13 cellular contexts compared by ENCODE assay signal in genomic region chr17:32625971-32626370, GRCh38.
DNase-seq lines count a peak whose midpoint lies in the region; ATAC-seq, FAIRE-seq and TF ChIP-seq lines count a peak whose summit lies in the region.
"Had no signal": no experiment of that assay in that cellular context is flagged by ENCODE, and none has a peak within 500 bp of the region (broad histone marks: within the 10 kb centered on the region; RNA-seq: fewer than 3 reads in every experiment).

No MANE protein-coding gene starts in this region.

- DNase-seq in NCI-H1092 (lab: John Stamatoyannopoulos, UW) (peak; percentile 87), NCI-H2081 treated with DMSO at 0.1 percent for 48 hours (lab: John Stamatoyannopoulos, UW) (peak; percentile 83), body of pancreas (peak in 3 of 4 donors; percentile 6 to 23 (median 14)), pancreas (no peak), GDM1 (lab: John Stamatoyannopoulos, UW) (no peak), NOMO-1 treated with DMSO at 0.1 percent for 48 hours (lab: John Stamatoyannopoulos, UW; ENCODE audit: unreplicated experiment) (no peak)
- DNase-seq in activated CD8-positive, alpha-beta memory T cell treated with anti-CD3 and anti-CD28 coated beads, Interleukin-2, amount 50 U/mL, for 4 hours: no peak
- DNase-seq: activated CD4-positive, alpha-beta memory T cell treated with anti-CD3 and anti-CD28 coated beads for 36 hours; adrenal gland had no signal

- ATAC-seq in body of pancreas (no peak), pancreas (peak in 3 of 4 donors; percentile 39 to 53 (median 41)), GM21723 (IDR thresholded peaks at IDR 0.05; ENCODE audit: unreplicated experiment) (no peak)

- H3K9me3 ChIP-seq in body of pancreas: no peaks in the 10 kb centered on the region
- H3K9me3 ChIP-seq in pancreas: no peaks in the 10 kb centered on the region
- H3K9me3 ChIP-seq: adrenal gland, esophagus muscularis mucosa, thoracic aorta had no signal

- no peak for FAIRE-seq in pancreas (lab: Jason Lieb, UNC)
- FAIRE-seq: colon had no signal

- H3K27me3 ChIP-seq in body of pancreas (no peaks in the 10 kb centered on the region), pancreas (no peaks in the 10 kb centered on the region)
- H3K27me3 ChIP-seq: adrenal gland, esophagus muscularis mucosa had no signal

- intact Hi-C loops in body of pancreas (cut with DNase I) (no loop called here), pancreas (cut with DNase I) (no loop called here)

- TF ChIP-seq POLR2A in body of pancreas (IDR thresholded peaks at IDR 0.05): no peak

- TF ChIP-seq CTCF in body of pancreas (IDR thresholded peaks at IDR 0.05) (no peak), pancreas (IDR thresholded peaks at IDR 0.05) (no peak)

- H3K4me3 ChIP-seq in body of pancreas (no peak overlapping the region), pancreas (no peak overlapping the region)
- H3K4me3 ChIP-seq: adrenal gland, esophagus muscularis mucosa, thoracic aorta had no signal

- no peaks in the 10 kb centered on the region for H3K36me3 ChIP-seq in body of pancreas (replicated peaks in 1 of 2; ENCODE audit: insufficient read depth in 1 of 2, low read depth in 2 of 2)
- H3K36me3 ChIP-seq in pancreas: no peaks in the 10 kb centered on the region
- H3K36me3 ChIP-seq: adrenal gland, esophagus muscularis mucosa, thoracic aorta had no signal

- peaks cover 24% of the 10 kb centered on the region for H3K4me1 ChIP-seq in body of pancreas
- H3K4me1 ChIP-seq in pancreas: peaks cover 6 to 13% (median 8%) of the 10 kb centered on the region in 3 donors
- H3K4me1 ChIP-seq: esophagus muscularis mucosa had no signal

- 37 to 55% methylated on average over 3 to 7 of the region's 7 CpGs for WGBS in body of pancreas, 2 donors
- WGBS in pancreas, 2 donors: 39 to 43% methylated on average over 7 of the region's 7 CpGs

- H3K27ac ChIP-seq in body of pancreas (no peak overlapping the region), pancreas (no peak overlapping the region)
- H3K27ac ChIP-seq: esophagus muscularis mucosa, thoracic aorta had no signal

Comparison
In these comparisons a context has a peak if more than half of its experiments do, and no peak if none do; other contexts are left out.
1. DNase-seq: peak in NCI-H1092 (single experiment), NCI-H2081 treated with DMSO at 0.1 percent for 48 hours (single experiment) and body of pancreas (3 of 4); none in pancreas (0 of 6), GDM1 (single experiment), NOMO-1 treated with DMSO at 0.1 percent for 48 hours (single experiment) and activated CD8-positive, alpha-beta memory T cell treated with anti-CD3 and anti-CD28 coated beads, Interleukin-2, amount 50 U/mL, for 4 hours (single experiment).
2. ATAC-seq: peak in pancreas (3 of 4); none in body of pancreas (single experiment) and GM21723 (single experiment).